ENCODE assay signal across 16 cellular contexts in genomic region chr10:72685264-72685921, GRCh38.
"Had no signal": no experiment of that assay in that cellular context is flagged by ENCODE, and none has a peak within 500 bp of the region (broad histone marks: within the 10 kb centered on the region; RNA-seq: fewer than 3 reads in every experiment).

No MANE protein-coding gene starts in this region.

- DNase-seq: activated CD4-positive, alpha-beta T cell treated with anti-CD3 and anti-CD28 coated beads, Interleukin-2, amount 10 ng/mL, durations not matched to agents 7 days and 5 days; activated CD8-positive, alpha-beta memory T cell treated with anti-CD3 and anti-CD28 coated beads, Interleukin-2, amount 50 U/mL, for 48 hours; activated gamma-delta T cell treated with Interleukin-2 at 50 U/mL for 16 hours; activated naive CD8-positive, alpha-beta T cell treated with anti-CD3 and anti-CD28 coated beads for 36 hours; activated T-cell treated with anti-CD3 and anti-CD28 coated beads, Interleukin-2, amount 50 U/mL, for 72 hours; brain microvascular endothelial cell; effector memory CD4-positive, alpha-beta T cell; heart right ventricle; islet precursor cell; nucleus accumbens; SW 1271; T-helper 9 cell; thyroid gland; uterus had no signal

- H3K27ac ChIP-seq: brain microvascular endothelial cell, heart right ventricle, right atrium auricular region, thyroid gland, uterus had no signal

- H3K9me3 ChIP-seq: heart right ventricle, right atrium auricular region, thyroid gland, uterus had no signal

- FAIRE-seq: frontal cortex had no signal

- H3K4me3 ChIP-seq: heart right ventricle, right atrium auricular region, thyroid gland, uterus had no signal

- H3K27me3 ChIP-seq: brain microvascular endothelial cell, heart right ventricle, right atrium auricular region, thyroid gland, uterus had no signal

- H3K36me3 ChIP-seq: brain microvascular endothelial cell, heart right ventricle, right atrium auricular region, thyroid gland, uterus had no signal

- H3K4me1 ChIP-seq: heart right ventricle, right atrium auricular region, uterus had no signal
